Comparison of ENCODE assay signal across 21 cellular contexts in genomic region chr12:122138181-122138580, GRCh38. TPM values are rescaled to one million over a fixed set of nuclear protein-coding genes. Genes with fewer than 3 reads are reported as not detected.
A peak's percentile ranks its signal among the peaks of the same experiment; 100 is the strongest.
DNase-seq lines count a peak whose midpoint lies in the region; FAIRE-seq and TF ChIP-seq lines count a peak whose summit lies in the region.
"Had no signal": no experiment of that assay in that cellular context is flagged by ENCODE, and none has a peak within 500 bp of the region (broad histone marks: within the 10 kb centered on the region; RNA-seq: fewer than 3 reads in every experiment).

No MANE protein-coding gene starts in this region.

- H3K27me3 ChIP-seq in colonic mucosa (no peaks in the 10 kb centered on the region), testis (no peaks in the 10 kb centered on the region)
- H3K27me3 ChIP-seq: BLaER1 had no signal

- H3K4me1 ChIP-seq in colonic mucosa (no peaks in the 10 kb centered on the region), testis (no peaks in the 10 kb centered on the region)

- WGBS in testis, 2 donors = 79% methylated on average over 10 of the region's 11 CpGs; no CpG with 5 or more reads in 1 of the 2 donors

- no peak for TF ChIP-seq CTCF in colonic mucosa (IDR thresholded peaks at IDR 0.05)
- no peak for TF ChIP-seq CTCF in nephron progenitor cell (IDR thresholded peaks at IDR 0.05)
- no peak for TF ChIP-seq CTCF in testis (IDR thresholded peaks at IDR 0.05)

- peaks cover 42% of the 10 kb centered on the region for H3K36me3 ChIP-seq in colonic mucosa
- H3K36me3 ChIP-seq in testis (ENCODE audit: low read depth, missing control alignments) = peaks cover 3% of the 10 kb centered on the region

- no peak for TF ChIP-seq POLR2A in testis (IDR thresholded peaks at IDR 0.05)

- H3K4me3 ChIP-seq in colonic mucosa (no peak overlapping the region), testis (no peak overlapping the region)
- H3K4me3 ChIP-seq: BLaER1 had no signal

- DNase-seq in HTR-8/SVneo (ENCODE audit: insufficient read length, low spot score) = no peak
- DNase-seq in colonic mucosa = peak; percentile 18
- DNase-seq in nephron progenitor cell = no peak
- DNase-seq in testis = peak; percentile 50
- DNase-seq in activated T-cell treated with anti-CD3 and anti-CD28 coated beads for 4 hours = no peak
- no peak for DNase-seq in HCEC 1CT
- DNase-seq in stimulated activated CD4-positive, alpha-beta T cell treated with anti-CD3 and anti-CD28 coated beads, Interleukin-4, amount 100 ng/mL, for 24 hours = no peak
- DNase-seq: Calu3; CD4-positive, alpha-beta memory T cell; NCI-H1436; NCI-H1930; NCI-H524 treated with DMSO at 0.1 percent for 48 hours; PC-3; RPMI8226; SIG-M5 had no signal

- H3K27ac ChIP-seq in colonic mucosa (no peak overlapping the region), testis (no peak overlapping the region)
- H3K27ac ChIP-seq: BLaER1, KMS-11 had no signal

- peak; percentile 20 for FAIRE-seq in HTR-8/SVneo (lab: Jason Lieb, UNC)
- FAIRE-seq: HepG2 had no signal

- no peak overlapping the region for H3K9ac ChIP-seq in colonic mucosa (ENCODE audit: low read depth in 2 of 2, low read length in 2 of 2)
- H3K9ac ChIP-seq: BLaER1, KMS-11 had no signal

- no peaks in the 10 kb centered on the region for H3K9me3 ChIP-seq in colonic mucosa
- no peaks in the 10 kb centered on the region for H3K9me3 ChIP-seq in testis
- H3K9me3 ChIP-seq: BLaER1 had no signal

- H3K36me3 Mint-ChIP-seq in nephron progenitor cell (ENCODE audit: low read depth) = peaks cover 47% of the 10 kb centered on the region

- peak overlapping the region; percentile 45 for H3K27ac Mint-ChIP-seq in nephron progenitor cell
- H3K27ac Mint-ChIP-seq: GM23338 had no signal

- peaks cover 4% of the 10 kb centered on the region for H3K27me3 Mint-ChIP-seq in nephron progenitor cell (ENCODE audit: low read depth, poor library complexity)
- H3K27me3 Mint-ChIP-seq: CD4-positive, alpha-beta memory T cell had no signal

- peaks cover 13% of the 10 kb centered on the region for H3K4me1 Mint-ChIP-seq in nephron progenitor cell
- H3K4me1 Mint-ChIP-seq: CD4-positive, alpha-beta memory T cell had no signal

- H3K4me3 Mint-ChIP-seq in nephron progenitor cell = no peak overlapping the region
- H3K4me3 Mint-ChIP-seq: CD4-positive, alpha-beta memory T cell had no signal

- H3K9me3 Mint-ChIP-seq in nephron progenitor cell = peaks cover 5% of the 10 kb centered on the region
- H3K9me3 Mint-ChIP-seq: CD4-positive, alpha-beta memory T cell had no signal

- intact Hi-C loops in colonic mucosa (cut with DNase I) = no loop called here
- intact Hi-C loops in testis (cut with DNase I; ENCODE audit: low total_unique reads) = no loop called here

RNA-seq across cellular contexts. Expression of gene IL31, which starts 35.8 kb away (rescaled TPM):
- total RNA-seq in colonic mucosa (not detected), testis (not detected)
- 0.38 TPM for polyA plus RNA-seq in testis (ENCODE audit: insufficient read depth, low read depth, low replicate concordance)
- total RNA-seq: A673; Calu3; CD4-positive, alpha-beta memory T cell; GM23338; HepG2; M059J; PC-3 had no signal
- polyA plus RNA-seq: CD4-positive, alpha-beta memory T cell; GM23338; HepG2 had no signal

RNA-seq across cellular contexts. Expression of gene LRRC43, which starts 44.7 kb away (rescaled TPM):
- total RNA-seq in colonic mucosa = under 1 TPM; 0.53 to 0.57 TPM
- 10 to 100 TPM; 10.8 to 11.0 TPM for total RNA-seq in testis
- polyA plus RNA-seq in testis (ENCODE audit: insufficient read depth, low read depth, low replicate concordance) = 16.6 TPM
- total RNA-seq: A673; Calu3; CD4-positive, alpha-beta memory T cell; GM23338; HepG2; M059J had no signal
- polyA plus RNA-seq: CD4-positive, alpha-beta memory T cell; HepG2 had no signal

RNA-seq across cellular contexts. Expression of gene MLXIP, which starts 59.6 kb away (rescaled TPM):
- total RNA-seq in colonic mucosa (100 to 1,000 TPM; 158 to 201 TPM), testis (10 to 100 TPM; 61.2 to 67.9 TPM)
- polyA plus RNA-seq in testis (ENCODE audit: insufficient read depth, low read depth, low replicate concordance) = 39.9 TPM

Comparison
In these comparisons a context has a peak if more than half of its experiments do, and no peak if none do; other contexts are left out.
1. DNase-seq: peak in colonic mucosa (single experiment) and testis (single experiment); none in HTR-8/SVneo (single experiment), nephron progenitor cell (single experiment), activated T-cell treated with anti-CD3 and anti-CD28 coated beads for 4 hours (single experiment), HCEC 1CT (single experiment) and stimulated activated CD4-positive, alpha-beta T cell treated with anti-CD3 and anti-CD28 coated beads, Interleukin-4, amount 100 ng/mL, for 24 hours (single experiment).
2. RNA of gene LRRC43, which starts 44.7 kb away (total RNA-seq): 10.8 to 11.0 TPM in testis; 0.53 to 0.57 TPM in colonic mucosa; every median in the first group is over 4 times any median in the second.